In genomic region chr3:39147711-39148115, GRCh38 we compare ENCODE assay signal across 8 cellular contexts. TPM values are rescaled to one million over a fixed set of nuclear protein-coding genes. Genes with fewer than 3 reads are reported as not detected.
DNase-seq lines count a peak whose midpoint lies in the region; ATAC-seq and TF ChIP-seq lines count a peak whose summit lies in the region.

No MANE protein-coding gene starts in this region.

- DNase-seq in SIG-M5 treated with dmso at 0.1 percent for 504 hours (lab: John Stamatoyannopoulos, UW; ENCODE audit: unreplicated experiment) (peak; percentile 44), SIG-M5 (lab: John Stamatoyannopoulos, UW) (no peak), SJCRH30 (peak; percentile 17 to 27), colonic mucosa (peak; percentile 37), NCI-H2081 (lab: John Stamatoyannopoulos, UW) (no peak), NCI-H1417 treated with DMSO at 0.1 percent for 48 hours (lab: John Stamatoyannopoulos, UW) (no peak)
- DNase-seq in naive thymus-derived CD8-positive, alpha-beta T cell = peak in 3 of 10 donors; percentile 31 to 58 (median 49)

- no peaks in the 10 kb centered on the region for H3K9me3 Mint-ChIP-seq in naive thymus-derived CD8-positive, alpha-beta T cell

- no peaks in the 10 kb centered on the region for H3K27me3 ChIP-seq in SJCRH30
- H3K27me3 ChIP-seq in colonic mucosa = no peaks in the 10 kb centered on the region

- POLR2A ChIA-PET in naive thymus-derived CD8-positive, alpha-beta T cell (lab: Charles Lee) = interaction anchor here (0.8 to 1.6 kb wide), 5 partner anchors 10 to 40 kb away, joined by 3 to 6 read pairs (median 3); partner anchors contain the start of genes GORASP1 and TTC21A

- peaks cover 0 to 46% (median 9%) of the 10 kb centered on the region in 3 donors for H3K36me3 Mint-ChIP-seq in naive thymus-derived CD8-positive, alpha-beta T cell

- TF ChIP-seq CTCF in colonic mucosa (IDR thresholded peaks at IDR 0.05) = no peak

- H3K9ac ChIP-seq in colonic mucosa (ENCODE audit: low read depth in 2 of 2, low read length in 2 of 2) = peak overlapping the region; percentile 46 to 82

- H3K27me3 Mint-ChIP-seq in naive thymus-derived CD8-positive, alpha-beta T cell = no peaks in the 10 kb centered on the region

- no peaks in the 10 kb centered on the region for H3K9me3 ChIP-seq in SJCRH30 (replicated peaks)
- H3K9me3 ChIP-seq in colonic mucosa = no peaks in the 10 kb centered on the region

- H3K4me3 ChIP-seq in SJCRH30 (no peak overlapping the region), colonic mucosa (peak overlapping the region; percentile 13)

- H3K4me1 Mint-ChIP-seq in naive thymus-derived CD8-positive, alpha-beta T cell = peaks cover 58 to 81% (median 79%) of the 10 kb centered on the region in 4 donors

- peak; percentile 24 for ATAC-seq in HG02642 (IDR thresholded peaks at IDR 0.05; ENCODE audit: poor library complexity, unreplicated experiment)
- ATAC-seq in naive thymus-derived CD8-positive, alpha-beta T cell = peak in 1 of 2 donors; percentile 15

- peak overlapping the region; percentile 75 to 99 (median 96) for H3K4me3 Mint-ChIP-seq in naive thymus-derived CD8-positive, alpha-beta T cell

- H3K4me1 ChIP-seq in SJCRH30 (peaks cover 58% of the 10 kb centered on the region), colonic mucosa (peaks cover 39% of the 10 kb centered on the region)

- H3K27ac Mint-ChIP-seq in naive thymus-derived CD8-positive, alpha-beta T cell = peak overlapping the region; percentile 95 to 100 (median 99)

- peaks cover 9% of the 10 kb centered on the region for H3K36me3 ChIP-seq in SJCRH30
- peaks cover 27% of the 10 kb centered on the region for H3K36me3 ChIP-seq in colonic mucosa

- H3K27ac ChIP-seq in SJCRH30 (peak overlapping the region; percentile 54), colonic mucosa (peak overlapping the region; percentile 70)

- intact Hi-C loops in colonic mucosa (cut with DNase I) = no loop called here

RNA-seq across cellular contexts. Expression of gene CSRNP1, which starts 5.7 kb away (rescaled TPM):
- 4.4 TPM in 2 replicates for total RNA-seq in SJCRH30 (2014; rRNA removed; shearing (Covaris generic))
- total RNA-seq in colonic mucosa = 10 to 100 TPM; 11.2 to 26.6 TPM
- total RNA-seq in naive thymus-derived CD8-positive, alpha-beta T cell = 10 to 100 TPM; 15.0 to 17.4 TPM
- 10 to 100 TPM in 2 of 3 donors, 1 to 10 TPM in 1; 8.0 to 17.1 (median 10.9) TPM for polyA plus RNA-seq in naive thymus-derived CD8-positive, alpha-beta T cell

RNA-seq across cellular contexts. Expression of gene TTC21A, which starts 40.2 kb away (rescaled TPM):
- 0.36 and 0.56 TPM in 2 replicates for total RNA-seq in SJCRH30 (2014; rRNA removed; shearing (Covaris generic))
- total RNA-seq in colonic mucosa = 1 to 10 TPM; 2.8 to 6.1 TPM
- 1 to 10 TPM; 7.5 to 8.7 TPM for total RNA-seq in naive thymus-derived CD8-positive, alpha-beta T cell
- under 1 TPM; 0.50 to 0.94 (median 0.57) TPM for polyA plus RNA-seq in naive thymus-derived CD8-positive, alpha-beta T cell

RNA-seq across cellular contexts. Expression of gene GORASP1, which starts 40.3 kb away (rescaled TPM):
- total RNA-seq in SJCRH30 (2014; rRNA removed; shearing (Covaris generic)) = 21.0 and 23.1 TPM in 2 replicates
- 100 to 1,000 TPM in 1 of 2 donors, 10 to 100 TPM in 1; 84.2 to 106 TPM for total RNA-seq in colonic mucosa
- 10 to 100 TPM; 31.9 to 41.2 TPM for total RNA-seq in naive thymus-derived CD8-positive, alpha-beta T cell
- polyA plus RNA-seq in naive thymus-derived CD8-positive, alpha-beta T cell = 10 to 100 TPM; 10.2 to 13.8 (median 10.7) TPM

RNA-seq across cellular contexts. Expression of gene XIRP1, which starts 44.7 kb away (rescaled TPM):
- 0.61 and 0.91 TPM in 2 replicates for total RNA-seq in SJCRH30 (2014; rRNA removed; shearing (Covaris generic))
- not detected for total RNA-seq in colonic mucosa
- not detected for total RNA-seq in naive thymus-derived CD8-positive, alpha-beta T cell
- polyA plus RNA-seq in naive thymus-derived CD8-positive, alpha-beta T cell = not detected

Comparison
In these comparisons a context has a peak if more than half of its experiments do, and no peak if none do; other contexts are left out.
1. DNase-seq: peak in SIG-M5 treated with dmso at 0.1 percent for 504 hours (single experiment), SJCRH30 (2 of 2) and colonic mucosa (single experiment); none in SIG-M5 (single experiment), NCI-H2081 (0 of 2) and NCI-H1417 treated with DMSO at 0.1 percent for 48 hours (single experiment).